8 cellular contexts compared by ENCODE assay signal in genomic region chr18:2994603-2995432, GRCh38. TPM values are rescaled to one million over a fixed set of nuclear protein-coding genes. Genes with fewer than 3 reads are reported as not detected.
DNase-seq lines count a peak whose midpoint lies in the region; ATAC-seq, FAIRE-seq and TF ChIP-seq lines count a peak whose summit lies in the region.

No MANE protein-coding gene starts in this region.

- FAIRE-seq in HepG2 (lab: Jason Lieb, UNC): no peak
- FAIRE-seq in GM12892 (lab: Jason Lieb, UNC): no peak

- in situ Hi-C loops in HepG2 (cut with HindIII; ENCODE audit: extremely low pct_ligation_motif_present, low pct_unique_long_range_greater_than_20kb): no loop called here

- H3K9me3 ChIP-seq in HEK293 (ENCODE audit: control insufficient read depth, insufficient read depth, low read depth, low read length) (no peaks in the 10 kb centered on the region), OCI-LY3 (ENCODE audit: insufficient read depth, low read length) (no peaks in the 10 kb centered on the region), HepG2 (ENCODE audit: low read length) (no peaks in the 10 kb centered on the region), upper lobe of left lung (no peaks in the 10 kb centered on the region)

- H3K4me2 ChIP-seq in OCI-LY3 (ENCODE audit: low read length) (peak overlapping the region; percentile 77), HepG2 (ENCODE audit: low read depth, low read length) (no peak overlapping the region)

- BruUV-seq in HepG2 (replicated peaks; lab: Mats Ljungman, UMichigan): no TSS peak

- 0 out of 2 replicates have a peak, but pooled peaks have one; percentile 7 for TF ChIP-seq CTCF in HEK293 (tag by site-specific recombination; IDR thresholded peaks at IDR 0.05)
- TF ChIP-seq CTCF in OCI-LY3 (IDR thresholded peaks at IDR 0.05; ENCODE audit: low read depth, low read length): peak; percentile 77
- TF ChIP-seq CTCF in HepG2 (CRISPR knock-in tag; IDR thresholded peaks at IDR 0.05): 0 out of 2 replicates have a peak, but pooled peaks have one; percentile 11
- peak in 4 of 6 experiments; percentile 42 to 59 (median 50) for TF ChIP-seq CTCF in upper lobe of left lung (IDR thresholded peaks at IDR 0.05)

- H3K27me3 ChIP-seq in OCI-LY3 (ENCODE audit: low read depth, low read length): no peaks in the 10 kb centered on the region
- no peaks in the 10 kb centered on the region for H3K27me3 ChIP-seq in HepG2 (ENCODE audit: control insufficient read depth in 1 of 2, insufficient read depth in 2 of 2, low read length in 2 of 2)
- no peaks in the 10 kb centered on the region for H3K27me3 ChIP-seq in upper lobe of left lung

- H3K4me1 ChIP-seq in HEK293 (ENCODE audit: control insufficient read depth, insufficient read depth, low read length): peaks cover 7% of the 10 kb centered on the region
- H3K4me1 ChIP-seq in OCI-LY3 (ENCODE audit: low read length): peaks cover 22% of the 10 kb centered on the region
- H3K4me1 ChIP-seq in HepG2 (ENCODE audit: insufficient read depth, low read length): peaks cover 76% of the 10 kb centered on the region
- peaks cover 29 to 48% (median 35%) of the 10 kb centered on the region in 4 donors for H3K4me1 ChIP-seq in upper lobe of left lung

- H3K27ac ChIP-seq in HEK293 (ENCODE audit: extremely low read depth, low read depth, low read length): no peak overlapping the region
- 0 out of 2 replicates have a peak overlapping the region, but pooled peaks have one; percentile 13 for H3K27ac ChIP-seq in OCI-LY3 (ENCODE audit: low read length)
- peak overlapping the region; percentile 25 for H3K27ac ChIP-seq in HepG2 (ENCODE audit: extremely low read length, insufficient read depth, low read length)
- peak overlapping the region in 2 of 4 donors; percentile 43 to 61 for H3K27ac ChIP-seq in upper lobe of left lung

- peak; percentile 68 for DNase-seq in EH (ENCODE audit: low read depth)
- DNase-seq in activated T-helper 9 cell treated with anti-CD3 and anti-CD28 coated beads, Interleukin-2, amount 50 U/mL, for 16 hours (ENCODE audit: low read depth): peak; percentile 56
- DNase-seq in HepG2 (ENCODE audit: low spot score): no peak
- no peak for DNase-seq in upper lobe of left lung
- no peak for DNase-seq in GM12892 (ENCODE audit: insufficient read length)
- DNase-seq in foreskin melanocyte: no peak

- peak; percentile 60 for ATAC-seq in HepG2
- ATAC-seq in upper lobe of left lung (ENCODE audit: low FRiP score in 2 of 2): peak; percentile 59 to 63

- peak overlapping the region; percentile 82 for H2AFZ ChIP-seq in OCI-LY3 (ENCODE audit: low read depth, low read length)
- no peak overlapping the region for H2AFZ ChIP-seq in HepG2 (ENCODE audit: low read length)

- TF ChIP-seq RAD21 in HepG2 (CRISPR knock-in tag; IDR thresholded peaks at IDR 0.05): no peak

- intact Hi-C loops in HepG2 (cut with micrococcal nuclease; ENCODE audit: unreplicated experiment): no loop called here

- POLR2A ChIA-PET in HEK293 (lab: Yijun Ruan, JAX): no interaction called here
- POLR2A ChIA-PET in HepG2 (lab: Yijun Ruan, JAX): interaction anchor here (0.7 to 1.8 kb wide), 5 partner anchors 9 to 252 kb away, joined by 3 to 8 read pairs (median 3); no protein-coding TSS in a partner anchor

- H3K36me3 ChIP-seq in HEK293 (ENCODE audit: control insufficient read depth in 2 of 2, insufficient read depth in 1 of 2, low read length in 2 of 2) (0 out of 3 replicates have a peak, but pooled peaks cover 0 to 3% of the 10 kb centered on the region in 2 experiments), OCI-LY3 (replicated peaks; ENCODE audit: low read depth, low read length) (peaks cover 12% of the 10 kb centered on the region), HepG2 (replicated peaks in 1 of 2; ENCODE audit: control insufficient read depth in 1 of 2, insufficient read depth in 2 of 2, low read length in 2 of 2) (peaks cover 1 to 24% of the 10 kb centered on the region in 2 experiments; a peak in 3 of 5 replicates), upper lobe of left lung (peaks cover 0 to 3% (median 0%) of the 10 kb centered on the region in 4 donors)

- TF ChIP-seq EP300 in HepG2 (IDR thresholded peaks at IDR 0.05; ENCODE audit: low read depth in 2 of 2, low read length in 2 of 2) (no peak), HepG2 (CRISPR knock-in tag; IDR thresholded peaks at IDR 0.05; ENCODE audit: borderline replicate concordance) (no peak), upper lobe of left lung (IDR thresholded peaks at IDR 0.05) (no peak)

- CTCF ChIA-PET in HEK293 (lab: Yijun Ruan, JAX): interaction anchor here (0.6 to 1.4 kb wide), 8 partner anchors 9 to 251 kb away, joined by 3 to 7 read pairs (median 3); no protein-coding TSS in a partner anchor
- CTCF ChIA-PET in HepG2 (lab: Yijun Ruan, JAX; ENCODE audit: low intra/inter-chr PET ratio, low total read pairs): no interaction called here

- H3K9ac ChIP-seq in OCI-LY3 (ENCODE audit: low read length) (peak overlapping the region; percentile 41), HepG2 (ENCODE audit: insufficient read depth, low read depth, low read length) (no peak overlapping the region)

- H4K20me1 ChIP-seq in OCI-LY3 (ENCODE audit: insufficient read depth, low read length): peaks cover 11% of the 10 kb centered on the region
- peaks cover 90% of the 10 kb centered on the region for H4K20me1 ChIP-seq in HepG2 (ENCODE audit: insufficient read depth, low read length)

- peaks cover 87% of the 10 kb centered on the region for H3K79me2 ChIP-seq in OCI-LY3 (ENCODE audit: low read length)
- H3K79me2 ChIP-seq in HepG2 (ENCODE audit: insufficient read depth, low read length): peaks cover 93% of the 10 kb centered on the region

- TF ChIP-seq POLR2A in HepG2 (IDR thresholded peaks at IDR 0.05; ENCODE audit: insufficient read depth in 1 of 2, low read depth in 2 of 2, low read length in 2 of 2) (no peak), upper lobe of left lung (IDR thresholded peaks at IDR 0.05) (no peak), GM12892 (IDR thresholded peaks at IDR 0.05; ENCODE audit: low read depth, low read length) (no peak)

- H3K4me3 ChIP-seq in HEK293 (ENCODE audit: low read depth, low read length) (no peak overlapping the region), OCI-LY3 (ENCODE audit: low read length) (peak overlapping the region; percentile 62), HepG2 (replicated peaks in 1 of 3; ENCODE audit: insufficient read depth in 1 of 3, low read depth in 2 of 3, low read length in 3 of 3) (no peak overlapping the region), upper lobe of left lung (no peak overlapping the region)

- WGBS in HepG2 (ENCODE audit: low lambda C conversion rate): 95% methylated on average over 5 of the region's 6 CpGs
- WGBS in upper lobe of left lung, 2 donors: 33 to 39% methylated on average over 5 to 6 of the region's 6 CpGs

TF ChIP-seq in HEK293, 187 proteins besides CTCF, POLR2A, EP300 and RAD21 (continues in another document):
- TF ChIP-seq ZFHX2 (tag by site-specific recombination; conservative IDR thresholded peaks at IDR 0.05): peak; percentile 38; the same call in 1 of the 2 replicates

TF ChIP-seq in HepG2, 621 proteins besides CTCF, POLR2A, EP300 and RAD21 (continues in another document):
- no peak for TF ChIP-seq PLRG1 (conservative IDR thresholded peaks at IDR 0.05)
- no peak for TF ChIP-seq KAT2B (IDR thresholded peaks at IDR 0.05; ENCODE audit: borderline replicate concordance, low read depth, low read length)
- TF ChIP-seq ZNF550 (CRISPR knock-in tag; IDR thresholded peaks at IDR 0.05; ENCODE audit: borderline replicate concordance): no peak

RNA-seq across cellular contexts. Expression of gene LPIN2, which starts 18.1 kb away (rescaled TPM):
- total RNA-seq in HepG2 (2016; rRNA removed; fragmentation: Illumina TruSeq; extraction: Trizol): 46.0 and 59.5 TPM in 2 replicates
- 12.8 and 14.6 TPM in 2 replicates for total RNA-seq in HepG2 (2016; cell fraction: cytosol; rRNA removed; fragmentation: Illumina TruSeq; extraction: Trizol; ENCODE audit: low read depth)
- total RNA-seq in HepG2 (2016; cell fraction: insoluble cytoplasmic fraction; rRNA removed; fragmentation: Illumina TruSeq; extraction: Trizol): 44.4 and 54.4 TPM in 2 replicates
- 20.5 and 21.5 TPM in 2 replicates for total RNA-seq in HepG2 (2016; cell fraction: membrane; rRNA removed; fragmentation: Illumina TruSeq; extraction: Trizol)
- total RNA-seq in HepG2 (2016; cell fraction: nucleus; rRNA removed; fragmentation: Illumina TruSeq; extraction: Trizol): 50.5 and 53.1 TPM in 2 replicates
- 110 and 119 TPM in 2 replicates for polyA plus RNA-seq in HepG2 (2011; rRNA removed)
- 76.4 and 101 TPM in 2 replicates for polyA plus RNA-seq in HepG2 (2011; cell fraction: cytosol; rRNA removed)
- polyA plus RNA-seq in HepG2 (2011; cell fraction: nucleus; rRNA removed): 114 and 124 TPM in 2 replicates
- 53.5 and 68.4 TPM in 2 replicates for polyA plus RNA-seq in HepG2 (2012)
- 1.7 and 2.2 TPM in 2 replicates for polyA plus RNA-seq in HepG2 (2016; cell fraction: cytosol; fragmentation: Illumina TruSeq; extraction: Trizol; ENCODE audit: low read depth)
- 32.7 and 38.7 TPM in 2 replicates for polyA plus RNA-seq in HepG2 (2016; cell fraction: insoluble cytoplasmic fraction; fragmentation: Illumina TruSeq; extraction: Trizol; ENCODE audit: low read depth)
- 5.6 and 6.6 TPM in 2 replicates for polyA plus RNA-seq in HepG2 (2016; cell fraction: membrane; fragmentation: Illumina TruSeq; extraction: Trizol; ENCODE audit: low read depth)
- 51.6 and 53.6 TPM in 2 replicates for polyA plus RNA-seq in HepG2 (2016; cell fraction: nucleus; fragmentation: Illumina TruSeq; extraction: Trizol; ENCODE audit: insufficient read depth, low read depth)
- polyA minus RNA-seq in HepG2 (2011; rRNA and poly(A)+ RNA removed; ENCODE audit: low replicate concordance): 31.2 and 149 TPM in 2 replicates
- polyA minus RNA-seq in HepG2 (2011; cell fraction: cytosol; rRNA and poly(A)+ RNA removed): 95.1 and 103 TPM in 2 replicates
- 171 and 204 TPM in 2 replicates for polyA minus RNA-seq in HepG2 (2011; cell fraction: nucleus; rRNA and poly(A)+ RNA removed)
- 100 to 1,000 TPM in 1 of 6 donors, 10 to 100 TPM in 5; 37.7 to 105 (median 57.3) TPM for total RNA-seq in upper lobe of left lung
- polyA plus RNA-seq in GM12892 (2012; ENCODE audit: missing spikeins): 14.6 TPM

Comparison
In these comparisons a context has a peak if more than half of its experiments do, and no peak if none do; other contexts are left out.
1. DNase-seq: peak in EH (single experiment) and activated T-helper 9 cell treated with anti-CD3 and anti-CD28 coated beads, Interleukin-2, amount 50 U/mL, for 16 hours (single experiment); none in HepG2 (single experiment), upper lobe of left lung (0 of 2), GM12892 (single experiment) and foreskin melanocyte (single experiment).
2. CTCF ChIP-seq: peak in every context shown above with its lines; median percentile 77 in OCI-LY3; 50 in upper lobe of left lung; 11 in HepG2; 7 in HEK293.